Comparison of ENCODE assay signal across 1 cellular context in the genomic region with DNA sequence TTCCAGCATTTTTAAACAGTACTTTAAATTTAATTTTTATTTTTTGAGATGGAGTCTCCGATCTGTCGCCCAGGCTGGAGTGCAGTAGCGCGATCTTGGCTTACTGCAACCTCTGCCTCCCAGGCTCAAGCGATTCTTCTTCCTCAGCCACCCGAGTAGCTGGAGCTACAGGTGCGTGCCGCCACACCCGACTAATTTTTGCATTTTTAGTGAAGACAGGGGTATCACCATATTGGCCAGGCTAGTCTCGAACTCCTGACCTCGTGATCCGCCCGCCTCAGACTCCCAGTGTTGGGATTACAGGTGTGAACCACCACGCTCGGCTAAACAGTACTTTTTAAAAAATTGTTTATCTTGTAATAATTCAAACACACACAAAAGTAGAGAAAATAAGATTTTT.
TF ChIP-seq lines count a peak whose summit lies in the region.

No MANE protein-coding gene starts in this region.

TF ChIP-seq in GM23338, 12 proteins besides CTCF, POLR2A, EP300 and RAD21 (continued from another document):
- TF ChIP-seq, protein P1, sequence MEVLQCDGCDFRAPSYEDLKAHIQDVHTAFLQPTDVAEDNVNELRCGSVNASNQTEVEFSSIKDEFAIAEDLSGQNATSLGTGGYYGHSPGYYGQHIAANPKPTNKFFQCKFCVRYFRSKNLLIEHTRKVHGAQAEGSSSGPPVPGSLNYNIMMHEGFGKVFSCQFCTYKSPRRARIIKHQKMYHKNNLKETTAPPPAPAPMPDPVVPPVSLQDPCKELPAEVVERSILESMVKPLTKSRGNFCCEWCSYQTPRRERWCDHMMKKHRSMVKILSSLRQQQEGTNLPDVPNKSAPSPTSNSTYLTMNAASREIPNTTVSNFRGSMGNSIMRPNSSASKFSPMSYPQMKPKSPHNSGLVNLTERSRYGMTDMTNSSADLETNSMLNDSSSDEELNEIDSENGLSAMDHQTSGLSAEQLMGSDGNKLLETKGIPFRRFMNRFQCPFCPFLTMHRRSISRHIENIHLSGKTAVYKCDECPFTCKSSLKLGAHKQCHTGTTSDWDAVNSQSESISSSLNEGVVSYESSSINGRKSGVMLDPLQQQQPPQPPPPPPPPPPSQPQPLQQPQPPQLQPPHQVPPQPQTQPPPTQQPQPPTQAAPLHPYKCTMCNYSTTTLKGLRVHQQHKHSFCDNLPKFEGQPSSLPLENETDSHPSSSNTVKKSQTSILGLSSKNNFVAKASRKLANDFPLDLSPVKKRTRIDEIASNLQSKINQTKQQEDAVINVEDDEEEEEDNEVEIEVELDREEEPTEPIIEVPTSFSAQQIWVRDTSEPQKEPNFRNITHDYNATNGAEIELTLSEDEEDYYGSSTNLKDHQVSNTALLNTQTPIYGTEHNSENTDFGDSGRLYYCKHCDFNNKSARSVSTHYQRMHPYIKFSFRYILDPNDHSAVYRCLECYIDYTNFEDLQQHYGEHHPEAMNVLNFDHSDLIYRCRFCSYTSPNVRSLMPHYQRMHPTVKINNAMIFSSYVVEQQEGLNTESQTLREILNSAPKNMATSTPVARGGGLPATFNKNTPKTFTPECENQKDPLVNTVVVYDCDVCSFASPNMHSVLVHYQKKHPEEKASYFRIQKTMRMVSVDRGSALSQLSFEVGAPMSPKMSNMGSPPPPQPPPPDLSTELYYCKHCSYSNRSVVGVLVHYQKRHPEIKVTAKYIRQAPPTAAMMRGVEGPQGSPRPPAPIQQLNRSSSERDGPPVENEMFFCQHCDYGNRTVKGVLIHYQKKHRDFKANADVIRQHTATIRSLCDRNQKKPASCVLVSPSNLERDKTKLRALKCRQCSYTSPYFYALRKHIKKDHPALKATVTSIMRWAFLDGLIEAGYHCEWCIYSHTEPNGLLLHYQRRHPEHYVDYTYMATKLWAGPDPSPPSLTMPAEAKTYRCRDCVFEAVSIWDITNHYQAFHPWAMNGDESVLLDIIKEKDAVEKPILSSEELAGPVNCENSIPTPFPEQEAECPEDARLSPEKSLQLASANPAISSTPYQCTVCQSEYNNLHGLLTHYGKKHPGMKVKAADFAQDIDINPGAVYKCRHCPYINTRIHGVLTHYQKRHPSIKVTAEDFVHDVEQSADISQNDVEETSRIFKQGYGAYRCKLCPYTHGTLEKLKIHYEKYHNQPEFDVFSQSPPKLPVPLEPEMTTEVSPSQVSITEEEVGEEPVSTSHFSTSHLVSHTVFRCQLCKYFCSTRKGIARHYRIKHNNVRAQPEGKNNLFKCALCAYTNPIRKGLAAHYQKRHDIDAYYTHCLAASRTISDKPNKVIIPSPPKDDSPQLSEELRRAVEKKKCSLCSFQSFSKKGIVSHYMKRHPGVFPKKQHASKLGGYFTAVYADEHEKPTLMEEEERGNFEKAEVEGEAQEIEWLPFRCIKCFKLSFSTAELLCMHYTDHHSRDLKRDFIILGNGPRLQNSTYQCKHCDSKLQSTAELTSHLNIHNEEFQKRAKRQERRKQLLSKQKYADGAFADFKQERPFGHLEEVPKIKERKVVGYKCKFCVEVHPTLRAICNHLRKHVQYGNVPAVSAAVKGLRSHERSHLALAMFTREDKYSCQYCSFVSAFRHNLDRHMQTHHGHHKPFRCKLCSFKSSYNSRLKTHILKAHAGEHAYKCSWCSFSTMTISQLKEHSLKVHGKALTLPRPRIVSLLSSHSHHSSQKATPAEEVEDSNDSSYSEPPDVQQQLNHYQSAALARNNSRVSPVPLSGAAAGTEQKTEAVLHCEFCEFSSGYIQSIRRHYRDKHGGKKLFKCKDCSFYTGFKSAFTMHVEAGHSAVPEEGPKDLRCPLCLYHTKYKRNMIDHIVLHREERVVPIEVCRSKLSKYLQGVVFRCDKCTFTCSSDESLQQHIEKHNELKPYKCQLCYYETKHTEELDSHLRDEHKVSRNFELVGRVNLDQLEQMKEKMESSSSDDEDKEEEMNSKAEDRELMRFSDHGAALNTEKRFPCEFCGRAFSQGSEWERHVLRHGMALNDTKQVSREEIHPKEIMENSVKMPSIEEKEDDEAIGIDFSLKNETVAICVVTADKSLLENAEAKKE (CRISPR knock-in tag; IDR thresholded peaks at IDR 0.05), result no peak
- no peak for TF ChIP-seq ZNF331 (CRISPR knock-in tag; IDR thresholded peaks at IDR 0.05; ENCODE audit: low read depth)
- no peak for TF ChIP-seq JUNB (IDR thresholded peaks at IDR 0.05; ENCODE audit: unreplicated experiment)
- TF ChIP-seq STAT1 (IDR thresholded peaks at IDR 0.05; ENCODE audit: unreplicated experiment), result no peak
